17 cellular contexts compared by ENCODE assay signal in genomic region chr4:7871356-7871755, GRCh38.
DNase-seq lines count a peak whose midpoint lies in the region; ATAC-seq, FAIRE-seq and TF ChIP-seq lines count a peak whose summit lies in the region.
"Had no signal": no experiment of that assay in that cellular context is flagged by ENCODE, and none has a peak within 500 bp of the region (broad histone marks: within the 10 kb centered on the region; RNA-seq: fewer than 3 reads in every experiment).

No MANE protein-coding gene starts in this region.

- H3K9me3 ChIP-seq in muscle layer of colon (ENCODE audit: low read length) (no peaks in the 10 kb centered on the region), tibial artery (no peaks in the 10 kb centered on the region), pancreas (no peaks in the 10 kb centered on the region)
- H3K9me3 ChIP-seq: suprapubic skin had no signal

- WGBS in pancreas, 2 donors = 83 to 84% methylated on average over 16 of the region's 16 CpGs

- no peak for ATAC-seq in pancreas
- ATAC-seq: foreskin keratinocyte had no signal

- DNase-seq in HTR-8/SVneo (ENCODE audit: insufficient read length, low spot score) (no peak), cerebellar cortex (ENCODE audit: low spot score) (peak; percentile 75), tibial artery (no peak), NCI-H1417 treated with DMSO at 0.1 percent for 48 hours (lab: John Stamatoyannopoulos, UW) (no peak), pancreas (no peak), DMS153 treated with DMSO at 0.1 percent for 48 hours (lab: John Stamatoyannopoulos, UW; ENCODE audit: unreplicated experiment) (no peak)
- DNase-seq: activated CD4-positive, alpha-beta memory T cell treated with anti-CD3 and anti-CD28 coated beads, Interleukin-2, amount 10 ng/mL, durations not matched to agents 7 days and 5 days; foreskin keratinocyte; GF-D8; MV-4-11; NK-92 treated with Interleukin-12 subunit alpha and Interleukin-12 subunit beta, amount 100 ng/mL, for 24 hours; nucleus accumbens; stimulated activated CD4-positive, alpha-beta T cell treated with anti-CD3 and anti-CD28 coated beads, Interleukin-15, amount 100 ng/mL, for 24 hours had no signal

- peaks cover 32% of the 10 kb centered on the region for H3K4me1 ChIP-seq in muscle layer of colon (ENCODE audit: insufficient read depth, low read length)
- H3K4me1 ChIP-seq in tibial artery = peaks cover 5 to 33% (median 20%) of the 10 kb centered on the region in 4 donors
- H3K4me1 ChIP-seq in pancreas = peaks cover 0 to 5% (median 4%) of the 10 kb centered on the region in 3 donors
- H3K4me1 ChIP-seq: foreskin keratinocyte had no signal

- H3K27ac ChIP-seq in muscle layer of colon (ENCODE audit: low read depth, low read length) (peak overlapping the region; percentile 63), tibial artery (peak overlapping the region; percentile 33 to 67), pancreas (no peak overlapping the region)
- H3K27ac ChIP-seq: foreskin keratinocyte, suprapubic skin had no signal

- FAIRE-seq in HTR-8/SVneo (lab: Jason Lieb, UNC) (peak; percentile 33), pancreas (lab: Jason Lieb, UNC) (no peak)
- FAIRE-seq: TTC549 had no signal

- no peak for TF ChIP-seq CTCF in tibial artery (IDR thresholded peaks at IDR 0.05)
- TF ChIP-seq CTCF in pancreas (IDR thresholded peaks at IDR 0.05) = no peak

- H3K4me3 ChIP-seq in muscle layer of colon (ENCODE audit: low read depth in 1 of 2, low read length in 2 of 2) (no peak overlapping the region), tibial artery (peak overlapping the region; percentile 18 to 28), pancreas (no peak overlapping the region)
- H3K4me3 ChIP-seq: SJSA1, suprapubic skin had no signal

- H3K27me3 ChIP-seq in muscle layer of colon (ENCODE audit: control insufficient read depth in 1 of 2, insufficient read depth in 2 of 2, low read length in 2 of 2) (no peaks in the 10 kb centered on the region), tibial artery (no peaks in the 10 kb centered on the region), pancreas (no peaks in the 10 kb centered on the region)
- H3K27me3 ChIP-seq: foreskin keratinocyte, SJSA1, suprapubic skin had no signal

- H3K36me3 ChIP-seq in muscle layer of colon (ENCODE audit: insufficient read depth, low read length) (peaks cover 30% of the 10 kb centered on the region), tibial artery (peaks cover 0 to 5% (median 0%) of the 10 kb centered on the region in 3 donors), pancreas (no peaks in the 10 kb centered on the region)

- intact Hi-C loops in tibial artery (cut with DNase I; ENCODE audit: low total_unique reads) (loop anchor here (10.0 kb wide), 1 partner anchor 67 kb away; no protein-coding TSS in a partner anchor), pancreas (cut with DNase I) (no loop called here)

- no peak overlapping the region for H3K9ac ChIP-seq in muscle layer of colon (ENCODE audit: low read length)

Comparison
In these comparisons a context has a peak if more than half of its experiments do, and no peak if none do; other contexts are left out.
1. H3K27ac ChIP-seq: peak in muscle layer of colon (single experiment) and tibial artery (2 of 2); none in pancreas (0 of 4).
2. H3K4me3 ChIP-seq: peak in tibial artery (2 of 2); none in muscle layer of colon (0 of 2) and pancreas (0 of 4).